8 cellular contexts compared by ENCODE assay signal in genomic region chr16:68244903-68245853, GRCh38. TPM values are rescaled to one million over a fixed set of nuclear protein-coding genes. Genes with fewer than 3 reads are reported as not detected.
DNase-seq lines count a peak whose midpoint lies in the region; ATAC-seq and TF ChIP-seq lines count a peak whose summit lies in the region.

TSS of gene PLA2G15 (plus strand) at chr16:68245373. CDS start at chr16:68245427, 54 bp downstream.

- POLR2A ChIA-PET in IMR-90 (lab: Charles Lee; ENCODE audit: unreplicated experiment) = interaction anchor here (1.0 kb wide), 1 partner anchor 65 kb away, joined by 3 read pairs; the partner anchor contains the start of genes PRMT7 and SLC7A6OS
- POLR2A ChIA-PET in RWPE1 (lab: Yijun Ruan, JAX; ENCODE audit: low non-redundant PET) = interaction anchor here (0.6 to 1.1 kb wide), 2 partner anchors 15 to 19 kb away, joined by 3 to 4 read pairs; partner anchors contain the start of gene SLC7A6

- H3K9me3 Mint-ChIP-seq in stimulated activated naive CD8-positive, alpha-beta T cell treated with anti-CD3 and anti-CD28 coated beads, Interleukin-15, Interleukin-2, amounts not matched to agents 100 ng/mL and 50 ng/mL, for 24 hours = no peaks in the 10 kb centered on the region

- peak within 1 kb of the TSS; percentile 65 for H2BK5ac ChIP-seq in IMR-90 (ENCODE audit: low read depth, low read length, poor library complexity, severe bottlenecking)

- H3K4me2 ChIP-seq in DND-41 (ENCODE audit: insufficient read depth, low read length) (peak within 1 kb of the TSS; percentile 87), IMR-90 (ENCODE audit: low read depth, low read length) (peak within 1 kb of the TSS; percentile 94), neural cell (ENCODE audit: low read length) (peak within 1 kb of the TSS; percentile 89)

- intact Hi-C loops in IMR-90 (cut with micrococcal nuclease) = loop anchor here (1.0 kb wide), 1 partner anchor 83 kb away; no protein-coding TSS in a partner anchor

- peak within 1 kb of the TSS; percentile 70; the same call in 1 of the 2 replicates for H3K23ac ChIP-seq in IMR-90 (ENCODE audit: low read depth, low read length)

- H3K56ac ChIP-seq in IMR-90 (ENCODE audit: extremely low read depth, insufficient read depth, low read length) = peak within 1 kb of the TSS; percentile 24

- peak within 1 kb of the TSS; percentile 93 for H3K14ac ChIP-seq in IMR-90 (replicated peaks; ENCODE audit: low read depth, low read length)

- no peaks in the 10 kb centered on the region for H3F3A ChIP-seq in neural cell (ENCODE audit: insufficient read depth, low read length, poor library complexity, severe bottlenecking)

- in situ Hi-C loops in IMR-90 (cut with MboI; ENCODE audit: low sequenced_read_pairs) = no loop called here

- no TSS peak for BruUV-seq in IMR-90 (replicated peaks; lab: Mats Ljungman, UMichigan)

- H4K8ac ChIP-seq in IMR-90 (ENCODE audit: low read depth in 2 of 2, low read length in 2 of 2) = peak within 1 kb of the TSS; percentile 24 to 81; a peak in 2 of 4 replicates

- H2BK120ac ChIP-seq in IMR-90 (ENCODE audit: low read depth, low read length) = no peak within 1 kb of the TSS; the same call in 1 of the 2 replicates

- H4K91ac ChIP-seq in IMR-90 (ENCODE audit: insufficient read depth, low read depth, low read length) = peak within 1 kb of the TSS; percentile 40

- H3K18ac ChIP-seq in IMR-90 (ENCODE audit: low read depth, low read length) = peak within 1 kb of the TSS; percentile 25; the same call in 1 of the 2 replicates

- peaks cover 27% of the 10 kb centered on the region for H3K4me1 Mint-ChIP-seq in stimulated activated naive CD8-positive, alpha-beta T cell treated with anti-CD3 and anti-CD28 coated beads, Interleukin-15, Interleukin-2, amounts not matched to agents 100 ng/mL and 50 ng/mL, for 24 hours (ENCODE audit: low read depth)

- H3K9me1 ChIP-seq in IMR-90 (ENCODE audit: insufficient read depth, low read length) = peaks cover 27% of the 10 kb centered on the region

- H3K9ac ChIP-seq in DND-41 (ENCODE audit: low read depth, low read length) = peak within 1 kb of the TSS; percentile 61
- H3K9ac ChIP-seq in IMR-90 (ENCODE audit: low read depth, low read length) = peak within 1 kb of the TSS; percentile 72
- peak within 1 kb of the TSS; percentile 78 for H3K9ac ChIP-seq in neural cell (ENCODE audit: low read length)

- H3K4me3 ChIP-seq in DND-41 (ENCODE audit: low read depth in 1 of 2, low read length in 2 of 2) = peak within 1 kb of the TSS; percentile 51 to 84; a peak in 3 of 4 replicates
- peak within 1 kb of the TSS; percentile 86 for H3K4me3 ChIP-seq in IMR-90 (ENCODE audit: insufficient read depth, low read depth, low read length)
- H3K4me3 ChIP-seq in neural cell (ENCODE audit: low read length) = peak within 1 kb of the TSS; percentile 100

- H3K36me3 ChIP-seq in DND-41 (ENCODE audit: insufficient read depth, low read length) = peaks cover 8% of the 10 kb centered on the region
- H3K36me3 ChIP-seq in IMR-90 (ENCODE audit: control insufficient read depth, insufficient read depth, low read length) = peaks cover 3% of the 10 kb centered on the region
- no peaks in the 10 kb centered on the region for H3K36me3 ChIP-seq in neural cell (ENCODE audit: insufficient read depth, low read length)

- no peaks in the 10 kb centered on the region for H3K9me2 ChIP-seq in neural cell (ENCODE audit: insufficient read depth, low read length)

- no peaks in the 10 kb centered on the region for H3K36me3 Mint-ChIP-seq in stimulated activated naive CD8-positive, alpha-beta T cell treated with anti-CD3 and anti-CD28 coated beads, Interleukin-15, Interleukin-2, amounts not matched to agents 100 ng/mL and 50 ng/mL, for 24 hours (ENCODE audit: low read depth)

- CTCF ChIA-PET in IMR-90 (lab: Yijun Ruan, JAX) (interaction anchor here (0.5 kb wide), 1 partner anchor 258 kb away, joined by 4 read pairs; no protein-coding TSS in a partner anchor), RWPE1 (lab: Yijun Ruan, JAX) (interaction anchor here (1.1 to 2.1 kb wide), 3 partner anchors 16 to 84 kb away, joined by 3 to 9 read pairs (median 8); partner anchors contain the start of gene SLC7A6)

- H3K27ac ChIP-seq in DND-41 (ENCODE audit: low read length) = peak within 1 kb of the TSS; percentile 64
- H3K27ac ChIP-seq in IMR-90 (ENCODE audit: insufficient read depth, low read length) = peak within 1 kb of the TSS; percentile 51
- peak within 1 kb of the TSS; percentile 68 for H3K27ac ChIP-seq in RWPE1
- H3K27ac ChIP-seq in neural cell (ENCODE audit: low read length) = no peak within 1 kb of the TSS

- no peak for TF ChIP-seq RAD21 in IMR-90 (IDR thresholded peaks at IDR 0.05; ENCODE audit: low read length)
- no peak for TF ChIP-seq RAD21 in neural cell (conservative IDR thresholded peaks at IDR 0.05)

- H3K9me3 ChIP-seq in DND-41 (ENCODE audit: insufficient read depth, low read length, severe bottlenecking) = no peaks in the 10 kb centered on the region
- H3K9me3 ChIP-seq in IMR-90 (ENCODE audit: control insufficient read depth, insufficient read depth, low read length) = no peaks in the 10 kb centered on the region
- H3K9me3 ChIP-seq in neural cell (ENCODE audit: low read length) = no peaks in the 10 kb centered on the region

- TF ChIP-seq EP300 in neural cell (conservative IDR thresholded peaks at IDR 0.05; ENCODE audit: poor library complexity, severe bottlenecking) = peak; percentile 45

- WGBS in IMR-90 (ENCODE audit: extremely low coverage in 2 of 2, insufficient read length in 1 of 2), 2 experiments = 1% methylated on average over 47 of the region's 75 CpGs; no CpG with 5 or more reads in 1 of the 2 experiments

- H3K27ac Mint-ChIP-seq in stimulated activated naive CD8-positive, alpha-beta T cell treated with anti-CD3 and anti-CD28 coated beads, Interleukin-15, Interleukin-2, amounts not matched to agents 100 ng/mL and 50 ng/mL, for 24 hours = peak within 1 kb of the TSS; percentile 85

- H3K79me1 ChIP-seq in IMR-90 (ENCODE audit: low read depth in 1 of 2, low read length in 2 of 2) = peaks cover 30 to 49% of the 10 kb centered on the region in 2 experiments

- TF ChIP-seq CTCF in DND-41 (IDR thresholded peaks at IDR 0.05; ENCODE audit: borderline replicate concordance, extremely low read depth, low read length, poor library complexity, severe bottlenecking) (no peak), IMR-90 (conservative IDR thresholded peaks at IDR 0.05; ENCODE audit: low read depth, low read length) (no peak), RWPE1 (conservative IDR thresholded peaks at IDR 0.05; ENCODE audit: low read depth) (no peak), neural cell (IDR thresholded peaks at IDR 0.05; ENCODE audit: poor library complexity, severe bottlenecking) (peak; percentile 23)

- peaks cover 7% of the 10 kb centered on the region; the same call in 1 of the 2 replicates for H4K20me1 ChIP-seq in DND-41 (ENCODE audit: insufficient read depth, low read length)
- no peaks in the 10 kb centered on the region for H4K20me1 ChIP-seq in IMR-90 (ENCODE audit: insufficient read depth, low read length)
- no peaks in the 10 kb centered on the region for H4K20me1 ChIP-seq in neural cell (ENCODE audit: insufficient read depth)

- peak within 1 kb of the TSS; percentile 91 for H3K4ac ChIP-seq in IMR-90 (ENCODE audit: low read depth, low read length)

- H4K5ac ChIP-seq in IMR-90 (ENCODE audit: low read depth, low read length) = peak within 1 kb of the TSS; percentile 39; the same call in 1 of the 2 replicates

- H3K79me2 ChIP-seq in DND-41 (ENCODE audit: insufficient read depth, low read length) (peaks cover 29% of the 10 kb centered on the region), neural cell (replicated peaks; ENCODE audit: insufficient read depth, low read length) (no peaks in the 10 kb centered on the region)

- no peaks in the 10 kb centered on the region for H3K27me3 Mint-ChIP-seq in stimulated activated naive CD8-positive, alpha-beta T cell treated with anti-CD3 and anti-CD28 coated beads, Interleukin-15, Interleukin-2, amounts not matched to agents 100 ng/mL and 50 ng/mL, for 24 hours

- ATAC-seq in DND-41 (ENCODE audit: insufficient read depth, low read depth) (peak; percentile 97), GM21529 (IDR thresholded peaks at IDR 0.05; ENCODE audit: unreplicated experiment) (peak; percentile 84), IMR-90 (ENCODE audit: low read depth) (peak; percentile 99)

- H2AK9ac ChIP-seq in IMR-90 (replicated peaks; ENCODE audit: low read depth, low read length, poor library complexity) = peak within 1 kb of the TSS; percentile 96

- no peak within 1 kb of the TSS for H2BK20ac ChIP-seq in IMR-90 (ENCODE audit: low read depth, low read length)

- no peak for TF ChIP-seq POLR2A in IMR-90 (IDR thresholded peaks at IDR 0.05; ENCODE audit: low read depth, low read length)

- H2AK5ac ChIP-seq in IMR-90 (ENCODE audit: low read depth, low read length) = peak within 1 kb of the TSS; percentile 88

- peak within 1 kb of the TSS; percentile 95 for H3K4me3 Mint-ChIP-seq in stimulated activated naive CD8-positive, alpha-beta T cell treated with anti-CD3 and anti-CD28 coated beads, Interleukin-15, Interleukin-2, amounts not matched to agents 100 ng/mL and 50 ng/mL, for 24 hours

- dilution Hi-C loops in IMR-90 (cut with HindIII; ENCODE audit: low sequenced_read_pairs, unreplicated experiment) = no loop called here

- peak within 1 kb of the TSS; percentile 90 for H2AFZ ChIP-seq in DND-41 (ENCODE audit: low read depth, low read length)
- H2AFZ ChIP-seq in IMR-90 (replicated peaks; ENCODE audit: low read length, poor library complexity) = peak within 1 kb of the TSS; percentile 100
- peak within 1 kb of the TSS; percentile 91 for H2AFZ ChIP-seq in neural cell (ENCODE audit: low read depth, low read length)

- H3K27me3 ChIP-seq in DND-41 (ENCODE audit: insufficient read depth, low read length, poor library complexity) (no peaks in the 10 kb centered on the region), IMR-90 (ENCODE audit: control insufficient read depth, insufficient read depth, low read length) (no peaks in the 10 kb centered on the region), neural cell (ENCODE audit: insufficient read depth, low read depth, low read length) (no peaks in the 10 kb centered on the region)

- no peak within 1 kb of the TSS for H2BK15ac ChIP-seq in IMR-90 (ENCODE audit: low read depth, low read length)

- H3K4me1 ChIP-seq in DND-41 (ENCODE audit: insufficient read depth, low read length) (peaks cover 35% of the 10 kb centered on the region), IMR-90 (ENCODE audit: control insufficient read depth, insufficient read depth, low read length) (peaks cover 14% of the 10 kb centered on the region)

- DNase-seq in DND-41 (peak; percentile 98), IMR-90 (peak; percentile 94), RWPE1 (ENCODE audit: low spot score) (peak; percentile 97), fibroblast of the conjunctiva (ENCODE audit: low read depth) (peak; percentile 85)
- DNase-seq in activated effector memory CD4-positive, alpha-beta T cell treated with Interleukin-2 at 50 U/mL for 16 hours = peak; percentile 96

TF ChIP-seq in neural cell, 6 proteins besides CTCF, POLR2A, EP300 and RAD21 (continues in another document):
- TF ChIP-seq EZH2 (IDR thresholded peaks at IDR 0.05; ENCODE audit: borderline replicate concordance, insufficient read depth, low read length, poor library complexity, severe bottlenecking) = no peak

RNA-seq across cellular contexts. Expression of gene PLA2G15, which starts in this region (rescaled TPM):
- 18.1 and 19.5 TPM in 2 replicates for total RNA-seq in IMR-90 (2012; rRNA removed)
- polyA plus RNA-seq in IMR-90 (2012; rRNA removed) (31.7 and 34.4 TPM in 2 replicates), neural cell (19.6 and 28.0 TPM in 2 replicates)
- polyA plus RNA-seq in IMR-90 (2012; cell fraction: cytosol; rRNA removed) = 22.4 and 36.7 TPM in 2 replicates
- polyA plus RNA-seq in IMR-90 (2012; cell fraction: nucleus; rRNA removed; ENCODE audit: low replicate concordance) = 13.4 and 30.8 TPM in 2 replicates
- polyA minus RNA-seq in neural cell = 20.2 and 23.7 TPM in 2 replicates
